ENCODE assay signal across 22 cellular contexts in genomic region chr19:30366282-30366681, GRCh38. TPM values are rescaled to one million over a fixed set of nuclear protein-coding genes. Genes with fewer than 3 reads are reported as not detected.
A peak's percentile ranks its signal among the peaks of the same experiment; 100 is the strongest.
DNase-seq lines count a peak whose midpoint lies in the region; ATAC-seq, FAIRE-seq and TF ChIP-seq lines count a peak whose summit lies in the region.
"Had no signal": no experiment of that assay in that cellular context is flagged by ENCODE, and none has a peak within 500 bp of the region (broad histone marks: within the 10 kb centered on the region; RNA-seq: fewer than 3 reads in every experiment).

No MANE protein-coding gene starts in this region.

- H3K4me1 Mint-ChIP-seq in neural crest cell = peaks cover 40% of the 10 kb centered on the region
- H3K4me1 Mint-ChIP-seq: CD14-positive monocyte; CD4-positive, alpha-beta memory T cell; CD4-positive, CD25-positive, alpha-beta regulatory T cell; CD8-positive, alpha-beta memory T cell had no signal

- CTCF ChIA-PET in A549 (lab: Yijun Ruan, JAX) (interaction anchor here (2.0 kb wide), 1 partner anchor 9 kb away, joined by 6 read pairs; no protein-coding TSS in a partner anchor), K562 (lab: Yijun Ruan, JAX; ENCODE audit: low intra/inter-chr PET ratio) (no interaction called here)

- ATAC-seq in A549 (no peak), K562 (no peak)

- no peak for TF ChIP-seq RAD21 in A549 (conservative IDR thresholded peaks at IDR 0.05 in 1 of 2, IDR thresholded peaks at IDR 0.05 in 1 of 2)
- TF ChIP-seq RAD21 in K562 (CRISPR knock-in tag; conservative IDR thresholded peaks at IDR 0.05 in 1 of 2, IDR thresholded peaks at IDR 0.05 in 1 of 2) = no peak

- H3K79me2 ChIP-seq in K562 (ENCODE audit: control insufficient read depth, insufficient read depth, low read length) = no peaks in the 10 kb centered on the region

- peaks cover 18% of the 10 kb centered on the region for H3K27me3 Mint-ChIP-seq in neural crest cell (ENCODE audit: low read depth)
- H3K27me3 Mint-ChIP-seq: CD8-positive, alpha-beta memory T cell had no signal

- H3K9me3 ChIP-seq in A549 = no peaks in the 10 kb centered on the region
- no peaks in the 10 kb centered on the region for H3K9me3 ChIP-seq in K562 (replicated peaks; ENCODE audit: control insufficient read depth, insufficient read depth, low read depth, low read length)
- no peaks in the 10 kb centered on the region for H3K9me3 ChIP-seq in breast epithelium
- H3K9me3 ChIP-seq: BE2C, BLaER1 had no signal

- H3K27ac ChIP-seq in A549 (no peak overlapping the region), K562 (ENCODE audit: extremely low read depth, low read depth, low read length) (no peak overlapping the region), breast epithelium (no peak overlapping the region)
- H3K27ac ChIP-seq: 22Rv1, BLaER1 had no signal

- H3K9ac ChIP-seq in K562 (ENCODE audit: insufficient read depth in 1 of 2, low read depth in 2 of 2, low read length in 2 of 2) = no peak overlapping the region
- H3K9ac ChIP-seq: BLaER1 had no signal

- no peak for DNase-seq in A549 (ENCODE audit: low read depth in 1 of 2, low spot score in 1 of 2)
- DNase-seq in K562 (ENCODE audit: extremely low read depth in 1 of 4, low spot score in 3 of 4) = no peak
- no peak for DNase-seq in neural crest cell (ENCODE audit: low read depth, low spot score)
- no peak for DNase-seq in breast epithelium (ENCODE audit: low spot score in 2 of 2)
- DNase-seq in DMS153 (lab: John Stamatoyannopoulos, UW) = no peak
- DNase-seq: ACHN; C1 segment of cervical spinal cord; CD4-positive, alpha-beta memory T cell; CD4-positive, CD25-positive, alpha-beta regulatory T cell; CD8-positive, alpha-beta memory T cell; COR-L47; DMS 273 treated with DMSO at 0.1 percent for 48 hours; DMS79 treated with DMSO at 0.1 percent for 48 hours; GF-D8 had no signal

- H3K9me3 Mint-ChIP-seq in neural crest cell = no peaks in the 10 kb centered on the region
- H3K9me3 Mint-ChIP-seq: CD4-positive, CD25-positive, alpha-beta regulatory T cell had no signal

- no peak overlapping the region for H3K27ac Mint-ChIP-seq in neural crest cell (ENCODE audit: unreplicated experiment)
- H3K27ac Mint-ChIP-seq: CD4-positive, alpha-beta memory T cell; CD4-positive, CD25-positive, alpha-beta regulatory T cell; CD8-positive, alpha-beta memory T cell had no signal

- H4K20me1 ChIP-seq in K562 (replicated peaks; ENCODE audit: control insufficient read depth, insufficient read depth, low read length) = peaks cover 8% of the 10 kb centered on the region; the same call in 1 of the 2 replicates
- H4K20me1 ChIP-seq: BLaER1 had no signal

- FAIRE-seq in A549 (lab: Jason Lieb, UNC) = peak; percentile 86
- FAIRE-seq in K562 (lab: Jason Lieb, UNC) = no peak
- FAIRE-seq: G401.6, GM12891 had no signal

- H3K27me3 ChIP-seq in K562 (ENCODE audit: control insufficient read depth in 2 of 2, insufficient read depth in 2 of 2, low read length in 2 of 2) (peaks cover 2 to 33% of the 10 kb centered on the region in 2 experiments; a peak in 4 of 5 replicates), breast epithelium (peaks cover 0 to 29% of the 10 kb centered on the region in 2 donors)
- H3K27me3 ChIP-seq: BE2C had no signal

- POLR2A ChIA-PET in A549 (lab: Yijun Ruan, JAX) = no interaction called here
- POLR2A ChIA-PET in K562 (lab: Yijun Ruan, JAX) = no interaction called here

- H3K4me3 ChIP-seq in A549 (no peak overlapping the region), K562 (no peak overlapping the region), breast epithelium (no peak overlapping the region)
- H3K4me3 ChIP-seq: BLaER1 had no signal

- intact Hi-C loops in K562 (cut with micrococcal nuclease) = no loop called here
- intact Hi-C loops in breast epithelium (cut with DNase I; ENCODE audit: low total_unique reads) = no loop called here

- TF ChIP-seq EP300 in A549 (IDR thresholded peaks at IDR 0.05) (no peak), K562 (IDR thresholded peaks at IDR 0.05; ENCODE audit: low read length) (no peak)

- in situ Hi-C loops in K562 (cut with MboI) = no loop called here

- H3K36me3 Mint-ChIP-seq in neural crest cell (ENCODE audit: low read depth) = no peaks in the 10 kb centered on the region
- H3K36me3 Mint-ChIP-seq: CD14-positive monocyte; CD4-positive, alpha-beta memory T cell; CD4-positive, CD25-positive, alpha-beta regulatory T cell; CD8-positive, alpha-beta memory T cell had no signal

- no TSS peak for BruUV-seq in K562 (replicated peaks; lab: Mats Ljungman, UMichigan)

- TF ChIP-seq CTCF in A549 (IDR thresholded peaks at IDR 0.05) (no peak), K562 (IDR thresholded peaks at IDR 0.05 in 2 of 3, conservative IDR thresholded peaks at IDR 0.05 in 1 of 3; ENCODE audit: insufficient read depth in 2 of 3, low read depth in 1 of 3, low read length in 3 of 3) (no peak), neural crest cell (conservative IDR thresholded peaks at IDR 0.05) (no peak), breast epithelium (IDR thresholded peaks at IDR 0.05) (no peak)

- TF ChIP-seq POLR2A in A549 (IDR thresholded peaks at IDR 0.05; ENCODE audit: low read length) (no peak), K562 (conservative IDR thresholded peaks at IDR 0.05) (no peak), breast epithelium (IDR thresholded peaks at IDR 0.05) (no peak)

- H3K4me2 ChIP-seq in A549 (no peak overlapping the region), K562 (ENCODE audit: insufficient read depth, low read length) (no peak overlapping the region)
- H3K4me2 ChIP-seq: BLaER1 had no signal

- no peaks in the 10 kb centered on the region for H3K36me3 ChIP-seq in K562 (ENCODE audit: control insufficient read depth, insufficient read depth, low read length)
- no peaks in the 10 kb centered on the region for H3K36me3 ChIP-seq in breast epithelium
- H3K36me3 ChIP-seq: BE2C, BLaER1 had no signal

- peaks cover 3% of the 10 kb centered on the region for H3K9me1 ChIP-seq in K562 (ENCODE audit: control insufficient read depth, insufficient read depth, low read length)

- H3K4me1 ChIP-seq in A549 (no peaks in the 10 kb centered on the region), K562 (replicated peaks in 1 of 2; ENCODE audit: control insufficient read depth in 2 of 2, insufficient read depth in 2 of 2, low read length in 2 of 2) (no peaks in the 10 kb centered on the region), breast epithelium (no peaks in the 10 kb centered on the region)
- H3K4me1 ChIP-seq: BLaER1 had no signal

- H3K4me3 Mint-ChIP-seq in neural crest cell = peak overlapping the region; percentile 9
- H3K4me3 Mint-ChIP-seq: CD14-positive monocyte; CD4-positive, alpha-beta memory T cell; CD4-positive, CD25-positive, alpha-beta regulatory T cell; CD8-positive, alpha-beta memory T cell had no signal

- no peak overlapping the region for H2AFZ ChIP-seq in K562 (ENCODE audit: low read depth, low read length)

- 0% methylated on average over 1 of the region's 1 CpG for WGBS in A549 (ENCODE audit: missing lambda C conversion rate)
- 0% methylated on average over 1 of the region's 1 CpG for WGBS in K562 (ENCODE audit: insufficient coverage, low coverage, missing lambda C conversion rate)

TF ChIP-seq in A549, 52 proteins besides CTCF, POLR2A, EP300 and RAD21:
- TF ChIP-seq TP53 (CRISPR knock-in tag; IDR thresholded peaks at IDR 0.05) = no peak

TF ChIP-seq in K562, 482 proteins besides CTCF, POLR2A, EP300 and RAD21:
- TF ChIP-seq ZNF445 (CRISPR knock-in tag; IDR thresholded peaks at IDR 0.05; ENCODE audit: low read depth) (no peak), DACH1 (IDR thresholded peaks at IDR 0.05; ENCODE audit: partially characterized antibody) (peak; percentile 72)

RNA-seq across cellular contexts. Expression of gene ZNF536, which starts 5.9 kb away (rescaled TPM):
- polyA plus RNA-seq in A549 (2011; rRNA removed) (not detected in 2 replicates), A549 (2017; fragmentation: RNase III; extraction: RNeasy Plus Mini Kit Qiagen cat#74134 plus additional on column Dnase treatment) (not detected in 3 replicates), K562 (2011; rRNA removed) (not detected in 2 replicates), K562 (2014; fragmentation: Illumina TruSeq; extraction: Trizol) (not detected in 2 replicates), K562 (2014; fragmentation: Nextera tagmentation; extraction: Ambion mirVana) (not detected), K562 (2014; rRNA removed) (not detected in 2 replicates)
- polyA plus RNA-seq in A549 (2012; cell fraction: cytosol; rRNA removed) = not detected in 2 replicates
- not detected in 2 replicates for polyA plus RNA-seq in A549 (2012; cell fraction: nucleus; rRNA removed)
- not detected in 2 replicates for polyA minus RNA-seq in A549 (2011; rRNA and poly(A)+ RNA removed)
- not detected in 2 replicates for total RNA-seq in K562 (2011; cell fraction: chromatin; rRNA removed; ENCODE audit: low replicate concordance)
- total RNA-seq in K562 (2011; cell fraction: nucleolus; rRNA removed) = not detected in 2 replicates
- not detected in 2 replicates for total RNA-seq in K562 (2011; cell fraction: nucleoplasm; rRNA removed)
- total RNA-seq in K562 (2014; rRNA removed) (not detected in 2 replicates), K562 (2014; rRNA removed; fragmentation: Illumina TruSeq; extraction: Trizol) (not detected in 2 replicates), K562 (2015; rRNA removed; fragmentation: Illumina TruSeq; extraction: Trizol) (not detected in 2 replicates), K562 (2021) (not detected in 2 replicates), neural crest cell (18.7 and 22.0 TPM in 2 replicates), breast epithelium (under 1 TPM in 2 of 3 donors, not detected in 1; under 0.01 to 0.15 TPM)
- not detected in 2 replicates for polyA plus RNA-seq in K562 (2011; cell fraction: cytosol; rRNA removed)
- not detected in 2 replicates for polyA plus RNA-seq in K562 (2011; cell fraction: nucleus; rRNA removed)
- 0.04 TPM in 1 of 2 replicates, not detected in the other for polyA plus RNA-seq in K562 (2012)
- polyA minus RNA-seq in K562 (2011; rRNA and poly(A)+ RNA removed) = not detected in 2 replicates
- not detected in 2 replicates for polyA minus RNA-seq in K562 (2011; cell fraction: cytosol; rRNA and poly(A)+ RNA removed)
- polyA minus RNA-seq in K562 (2011; cell fraction: nucleus; rRNA and poly(A)+ RNA removed) = not detected in 2 replicates
- total RNA-seq: A172; CD8-positive, alpha-beta memory T cell had no signal
- polyA plus RNA-seq: AG04450; CD14-positive monocyte; CD4-positive, alpha-beta memory T cell; CD8-positive, alpha-beta memory T cell had no signal

Comparison
In these comparisons a context has a peak if more than half of its experiments do, and no peak if none do; other contexts are left out.
1. RNA of gene ZNF536, which starts 5.9 kb away (total RNA-seq): 18.7 to 22.0 TPM in neural crest cell; not detected in K562 and under 0.01 to 0.15 TPM in breast epithelium; every median in the first group is over 10 times any median in the second.